In genomic region chr20:35277127-35277526, GRCh38 we compare ENCODE assay signal across 9 cellular contexts. TPM values are rescaled to one million over a fixed set of nuclear protein-coding genes. Genes with fewer than 3 reads are reported as not detected.
A peak's percentile ranks its signal among the peaks of the same experiment; 100 is the strongest.
DNase-seq lines count a peak whose midpoint lies in the region; ATAC-seq, FAIRE-seq and TF ChIP-seq lines count a peak whose summit lies in the region.
"Had no signal": no experiment of that assay in that cellular context is flagged by ENCODE, and none has a peak within 500 bp of the region (broad histone marks: within the 10 kb centered on the region; RNA-seq: fewer than 3 reads in every experiment).

No MANE protein-coding gene starts in this region.

- TF ChIP-seq RAD21 in neural cell (conservative IDR thresholded peaks at IDR 0.05): no peak

- H3K36me3 Mint-ChIP-seq in CD14-positive monocyte: peaks cover 44 to 57% of the 10 kb centered on the region in 2 donors

- H3K4me1 ChIP-seq in KMS-11 (ENCODE audit: low read depth, poor library complexity, severe bottlenecking): peaks cover 9% of the 10 kb centered on the region

- peaks cover 15% of the 10 kb centered on the region for H3K4me1 Mint-ChIP-seq in CD14-positive monocyte

- no peak for TF ChIP-seq EP300 in neural cell (conservative IDR thresholded peaks at IDR 0.05; ENCODE audit: poor library complexity, severe bottlenecking)

- H3K9me2 ChIP-seq in neural cell (ENCODE audit: insufficient read depth, low read length): no peaks in the 10 kb centered on the region

- H3K36me3 ChIP-seq in KMS-11 (ENCODE audit: insufficient read depth) (peaks cover 21% of the 10 kb centered on the region; the same call in 1 of the 2 replicates), neural cell (ENCODE audit: insufficient read depth, low read length) (no peaks in the 10 kb centered on the region)

- H3F3A ChIP-seq in neural cell (ENCODE audit: insufficient read depth, low read length, poor library complexity, severe bottlenecking): no peaks in the 10 kb centered on the region

- FAIRE-seq in RCC 7860 (lab: Jason Lieb, UNC): no peak
- FAIRE-seq: colon had no signal

- DNase-seq in CD14-positive monocyte (ENCODE audit: low spot score) (peak; percentile 38), coronary artery (ENCODE audit: low spot score) (no peak), posterior vena cava (ENCODE audit: low spot score) (no peak), CD1c-positive myeloid dendritic cell (ENCODE audit: extremely low spot score) (no peak), RCC 7860 (ENCODE audit: low spot score) (no peak)

- H3K4me3 Mint-ChIP-seq in CD14-positive monocyte: peak overlapping the region; percentile 95 to 97

- H3K79me2 ChIP-seq in KMS-11 (ENCODE audit: insufficient read depth, low read depth): peaks cover 11% of the 10 kb centered on the region; the same call in 1 of the 2 replicates
- peaks cover 5% of the 10 kb centered on the region for H3K79me2 ChIP-seq in neural cell (replicated peaks; ENCODE audit: insufficient read depth, low read length)

- H3K27ac Mint-ChIP-seq in CD14-positive monocyte: peak overlapping the region; percentile 95 to 99 (median 98)

- no peaks in the 10 kb centered on the region for H3K27me3 ChIP-seq in KMS-11 (ENCODE audit: insufficient read depth, low read depth)
- H3K27me3 ChIP-seq in neural cell (ENCODE audit: insufficient read depth, low read depth, low read length): no peaks in the 10 kb centered on the region

- H3K9ac ChIP-seq in KMS-11: peak overlapping the region; percentile 44; the same call in 1 of the 2 replicates
- peak overlapping the region; percentile 83 for H3K9ac ChIP-seq in neural cell (ENCODE audit: low read length)

- no peaks in the 10 kb centered on the region for H3K9me3 ChIP-seq in neural cell (ENCODE audit: low read length)

- H3K4me2 ChIP-seq in KMS-11 (peak overlapping the region; percentile 82), neural cell (ENCODE audit: low read length) (peak overlapping the region; percentile 92)

- H3K9me3 Mint-ChIP-seq in CD14-positive monocyte: peaks cover 0 to 1% (median 0%) of the 10 kb centered on the region in 7 donors

- TF ChIP-seq CTCF in CD14-positive monocyte (IDR thresholded peaks at IDR 0.05): no peak
- TF ChIP-seq CTCF in KMS-11 (conservative IDR thresholded peaks at IDR 0.05; ENCODE audit: low read depth, low read length): no peak
- TF ChIP-seq CTCF in coronary artery (IDR thresholded peaks at IDR 0.05): no peak
- TF ChIP-seq CTCF in neural cell (IDR thresholded peaks at IDR 0.05; ENCODE audit: poor library complexity, severe bottlenecking): no peak

- H3K4me3 ChIP-seq in KMS-11 (IDR thresholded peaks at IDR 0.05; ENCODE audit: insufficient read depth, low read depth, low read length) (no peak overlapping the region), coronary artery (peak overlapping the region; percentile 99), neural cell (ENCODE audit: low read length) (peak overlapping the region; percentile 77)

- H2AFZ ChIP-seq in KMS-11 (ENCODE audit: low read depth) (peak overlapping the region; percentile 36; the same call in 1 of the 2 replicates), neural cell (ENCODE audit: low read depth, low read length) (peak overlapping the region; percentile 40)

- H3K27ac ChIP-seq in KMS-11: peak overlapping the region; percentile 57
- H3K27ac ChIP-seq in coronary artery: peak overlapping the region; percentile 95 to 100
- H3K27ac ChIP-seq in neural cell (ENCODE audit: low read length): peak overlapping the region; percentile 72

- no peak for ATAC-seq in GM19467 (IDR thresholded peaks at IDR 0.05; ENCODE audit: unreplicated experiment)

- no peaks in the 10 kb centered on the region for H3K27me3 Mint-ChIP-seq in CD14-positive monocyte (ENCODE audit: low read depth in 3 of 3)

- intact Hi-C loops in CD14-positive monocyte (cut with micrococcal nuclease): loop anchor here in 1 of 2 donors (10.0 kb wide), 1 partner anchor 132 kb away; the partner anchor contains the start of gene EDEM2
- intact Hi-C loops in posterior vena cava (cut with DNase I): loop anchor here in 1 of 2 donors (10.0 kb wide), 1 partner anchor 182 kb away; the partner anchor contains the start of gene TRPC4AP

- no peaks in the 10 kb centered on the region for H4K20me1 ChIP-seq in KMS-11 (ENCODE audit: insufficient read depth)
- no peaks in the 10 kb centered on the region for H4K20me1 ChIP-seq in neural cell (ENCODE audit: insufficient read depth)

TF ChIP-seq in neural cell, 6 proteins besides CTCF, POLR2A, EP300 and RAD21:
- TF ChIP-seq TAF1 (IDR thresholded peaks at IDR 0.05; ENCODE audit: low read depth): peak; percentile 25
- no peak for TF ChIP-seq SMC3 (conservative IDR thresholded peaks at IDR 0.05; ENCODE audit: poor library complexity)

RNA-seq across cellular contexts. Expression of gene MMP24OS, which starts 0.8 kb away (rescaled TPM):
- polyA plus RNA-seq in CD14-positive monocyte: 1 to 10 TPM; 9.5 to 9.6 TPM
- 7.7 and 8.3 TPM in 2 replicates for polyA plus RNA-seq in neural cell
- 4.9 and 6.7 TPM in 2 replicates for polyA minus RNA-seq in neural cell
- total RNA-seq in posterior vena cava: 10 to 100 TPM; 40.4 to 54.6 TPM

RNA-seq across cellular contexts. Expression of gene EIF6, which starts 7.4 kb away (rescaled TPM):
- polyA plus RNA-seq in CD14-positive monocyte (100 to 1,000 TPM; 190 to 222 TPM), neural cell (143 and 154 TPM in 2 replicates)
- polyA minus RNA-seq in neural cell: 66.2 and 73.3 TPM in 2 replicates
- 10 to 100 TPM; 61.9 to 89.7 TPM for total RNA-seq in posterior vena cava

RNA-seq across cellular contexts. Expression of gene FAM83C, which starts 15.1 kb away (rescaled TPM):
- polyA plus RNA-seq in CD14-positive monocyte (not detected), neural cell (not detected in 2 replicates)
- not detected in 2 replicates for polyA minus RNA-seq in neural cell
- total RNA-seq in posterior vena cava: not detected

RNA-seq across cellular contexts. Expression of gene MMP24, which starts 50.6 kb away (rescaled TPM):
- under 1 TPM in 1 of 2 donors, not detected in 1; 0.14 TPM for polyA plus RNA-seq in CD14-positive monocyte
- 57.4 and 68.9 TPM in 2 replicates for polyA plus RNA-seq in neural cell
- polyA minus RNA-seq in neural cell: 127 and 135 TPM in 2 replicates
- total RNA-seq in posterior vena cava: under 1 TPM; 0.52 to 0.88 TPM
